In the genomic region with DNA sequence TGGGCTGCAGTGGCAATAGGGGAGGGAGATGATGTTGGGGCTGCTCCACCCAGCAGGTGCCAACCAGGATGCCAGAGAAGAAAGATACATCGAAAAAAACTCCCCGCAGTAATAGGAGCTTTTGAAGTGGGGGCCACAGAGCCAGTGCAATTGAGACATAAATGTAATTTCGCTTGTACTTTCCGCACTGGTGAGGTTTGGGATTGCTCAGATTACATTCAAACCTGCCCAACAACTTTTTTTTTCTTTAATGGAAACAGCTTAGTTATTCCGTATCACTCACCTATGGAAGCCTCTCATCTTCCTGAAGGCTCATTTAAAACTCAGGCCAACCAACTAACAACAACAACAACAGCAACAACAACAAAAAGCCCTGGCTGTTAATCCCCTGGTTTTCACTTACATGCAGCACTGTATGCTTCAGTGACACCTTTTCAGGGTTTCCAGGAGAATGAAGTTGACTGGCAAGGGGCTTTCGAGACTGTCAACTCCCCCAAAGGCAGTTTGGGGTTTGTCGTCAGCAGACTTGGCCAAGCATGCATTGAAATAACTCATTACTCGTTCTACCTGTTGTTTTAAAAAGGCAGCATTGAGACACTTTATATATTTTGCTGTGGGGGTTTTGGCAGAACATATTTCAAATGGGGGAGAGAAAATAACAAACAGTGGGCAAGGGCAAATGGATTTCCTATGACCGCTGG, we compare ENCODE assay signal across 22 cellular contexts.
DNase-seq lines count a peak whose midpoint lies in the region; ATAC-seq and TF ChIP-seq lines count a peak whose summit lies in the region.
"Had no signal": no experiment of that assay in that cellular context is flagged by ENCODE, and none has a peak within 500 bp of the region (broad histone marks: within the 10 kb centered on the region; RNA-seq: fewer than 3 reads in every experiment).

No MANE protein-coding gene starts in this region.

- TF ChIP-seq POLR2A in suprapubic skin (IDR thresholded peaks at IDR 0.05), result no peak

- H3K4me1 ChIP-seq in GM23338 (ENCODE audit: insufficient read depth), result no peaks in the 10 kb centered on the region
- H3K4me1 ChIP-seq in suprapubic skin, result peaks cover 5% of the 10 kb centered on the region
- H3K4me1 ChIP-seq: SJSA1 had no signal

- H3K4me3 Mint-ChIP-seq in GM23338 (no peak overlapping the region), chondrocyte (ENCODE audit: unreplicated experiment) (no peak overlapping the region), neural crest cell (no peak overlapping the region)
- no peak overlapping the region for H3K4me3 Mint-ChIP-seq in activated T-cell treated with anti-CD3 and anti-CD28 coated beads, Interleukin-2, amount 50 U/mL, for 72 hours
- H3K4me3 Mint-ChIP-seq in activated T-cell treated with anti-CD3 and anti-CD28 coated beads, Interleukin-2, amount 50 U/mL, for 4 hours, result no peak overlapping the region
- H3K4me3 Mint-ChIP-seq: IgD-negative memory B cell had no signal

- H3K36me3 Mint-ChIP-seq in GM23338 (ENCODE audit: low read depth) (no peaks in the 10 kb centered on the region), chondrocyte (ENCODE audit: low read depth) (peaks cover 2% of the 10 kb centered on the region), neural crest cell (ENCODE audit: low read depth) (no peaks in the 10 kb centered on the region)
- H3K36me3 Mint-ChIP-seq in activated T-cell treated with anti-CD3 and anti-CD28 coated beads, Interleukin-2, amount 50 U/mL, for 72 hours (ENCODE audit: insufficient read depth in 2 of 2), result no peaks in the 10 kb centered on the region
- H3K36me3 Mint-ChIP-seq in activated T-cell treated with anti-CD3 and anti-CD28 coated beads, Interleukin-2, amount 50 U/mL, for 4 hours (ENCODE audit: insufficient read depth), result no peaks in the 10 kb centered on the region
- H3K36me3 Mint-ChIP-seq: IgD-negative memory B cell had no signal

- no peaks in the 10 kb centered on the region for H3K27me3 ChIP-seq in GM23338 (ENCODE audit: insufficient read depth)
- no peaks in the 10 kb centered on the region for H3K27me3 ChIP-seq in suprapubic skin

- peaks cover 13% of the 10 kb centered on the region for H3K4me1 Mint-ChIP-seq in GM23338
- H3K4me1 Mint-ChIP-seq in chondrocyte (ENCODE audit: low read depth), result peaks cover 32% of the 10 kb centered on the region
- H3K4me1 Mint-ChIP-seq in neural crest cell, result peaks cover 35% of the 10 kb centered on the region
- H3K4me1 Mint-ChIP-seq in activated T-cell treated with anti-CD3 and anti-CD28 coated beads, Interleukin-2, amount 50 U/mL, for 72 hours (ENCODE audit: low read depth), result no peaks in the 10 kb centered on the region
- H3K4me1 Mint-ChIP-seq in activated T-cell treated with anti-CD3 and anti-CD28 coated beads, Interleukin-2, amount 50 U/mL, for 4 hours (ENCODE audit: low read depth), result no peaks in the 10 kb centered on the region
- H3K4me1 Mint-ChIP-seq: IgD-negative memory B cell had no signal

- no peaks in the 10 kb centered on the region for H3F3A ChIP-seq in GM23338 (replicated peaks; ENCODE audit: low read depth)

- WGBS in suprapubic skin, result 55% methylated on average over 9 of the region's 9 CpGs

- ATAC-seq in GM23338, result no peak
- no peak for ATAC-seq in activated T-cell treated with anti-CD3 and anti-CD28 coated beads, Interleukin-2, amount 50 U/mL, for 72 hours (replicated peaks in 1 of 2)
- ATAC-seq in activated T-cell treated with anti-CD3 and anti-CD28 coated beads, Interleukin-2, amount 50 U/mL, for 4 hours, result no peak
- ATAC-seq: Right ventricle myocardium inferior had no signal

- H3K9me2 ChIP-seq in GM23338 (ENCODE audit: insufficient read depth), result no peaks in the 10 kb centered on the region

- no peak overlapping the region for H3K4me3 ChIP-seq in GM23338
- no peak overlapping the region for H3K4me3 ChIP-seq in suprapubic skin
- H3K4me3 ChIP-seq: PC-9, SJSA1 had no signal

- DNase-seq in GM23338 (ENCODE audit: low spot score) (no peak), NCI-H2107 treated with DMSO at 0.1 percent for 48 hours (lab: John Stamatoyannopoulos, UW; ENCODE audit: unreplicated experiment) (peak; percentile 74), chondrocyte (ENCODE audit: low spot score) (no peak), neural crest cell (ENCODE audit: low read depth, low spot score) (no peak), suprapubic skin (ENCODE audit: low spot score in 2 of 2) (no peak), foreskin melanocyte (no peak)
- no peak for DNase-seq in activated T-cell treated with anti-CD3 and anti-CD28 coated beads, Interleukin-2, amount 50 U/mL, for 72 hours
- no peak for DNase-seq in activated T-cell treated with anti-CD3 and anti-CD28 coated beads, Interleukin-2, amount 50 U/mL, for 4 hours
- DNase-seq: Calu3, DMS79 treated with DMSO at 0.1 percent for 48 hours, MM.1S, NCI-H1417 treated with DMSO at 0.1 percent for 48 hours, NCI-H1694 treated with DMSO at 0.1 percent for 48 hours, NCI-H2081 treated with DMSO at 0.1 percent for 48 hours, NCI-H345, NCI-H510A treated with DMSO at 0.1 percent for 48 hours, PC-9 had no signal

- no peak overlapping the region for H3K4me2 ChIP-seq in GM23338
- H3K4me2 ChIP-seq: KMS-11, PC-9 had no signal

- H3K27ac Mint-ChIP-seq in GM23338 (no peak overlapping the region), chondrocyte (ENCODE audit: unreplicated experiment) (peak overlapping the region; percentile 18), neural crest cell (ENCODE audit: unreplicated experiment) (peak overlapping the region; percentile 45)
- no peak overlapping the region for H3K27ac Mint-ChIP-seq in activated T-cell treated with anti-CD3 and anti-CD28 coated beads, Interleukin-2, amount 50 U/mL, for 72 hours
- H3K27ac Mint-ChIP-seq: IgD-negative memory B cell had no signal

- H3K9me3 ChIP-seq in suprapubic skin, result no peaks in the 10 kb centered on the region
- H3K9me3 ChIP-seq: SJSA1 had no signal

- peak overlapping the region; percentile 63; the same call in 1 of the 2 replicates for H2AFZ ChIP-seq in GM23338
- H2AFZ ChIP-seq: PC-9 had no signal

- no peak overlapping the region for H3K27ac ChIP-seq in GM23338 (ENCODE audit: low read depth)
- H3K27ac ChIP-seq in suprapubic skin, result no peak overlapping the region
- H3K27ac ChIP-seq: HL-60, KMS-11, PC-9, SJSA1 had no signal

- H3K27me3 Mint-ChIP-seq in GM23338 (ENCODE audit: insufficient read depth, low read depth, poor library complexity) (peaks cover 2% of the 10 kb centered on the region), chondrocyte (ENCODE audit: low read depth) (peaks cover 4% of the 10 kb centered on the region), neural crest cell (ENCODE audit: low read depth) (peaks cover 2% of the 10 kb centered on the region)
- H3K27me3 Mint-ChIP-seq in activated T-cell treated with anti-CD3 and anti-CD28 coated beads, Interleukin-2, amount 50 U/mL, for 72 hours (ENCODE audit: low read depth), result no peaks in the 10 kb centered on the region
- H3K27me3 Mint-ChIP-seq in activated T-cell treated with anti-CD3 and anti-CD28 coated beads, Interleukin-2, amount 50 U/mL, for 4 hours (ENCODE audit: low read depth), result no peaks in the 10 kb centered on the region
- H3K27me3 Mint-ChIP-seq: IgD-negative memory B cell had no signal

- H3K79me2 ChIP-seq in GM23338 (replicated peaks; ENCODE audit: insufficient read depth), result no peaks in the 10 kb centered on the region

- H3K9me3 Mint-ChIP-seq in GM23338 (no peaks in the 10 kb centered on the region), chondrocyte (ENCODE audit: low read depth) (no peaks in the 10 kb centered on the region), neural crest cell (no peaks in the 10 kb centered on the region)
- no peaks in the 10 kb centered on the region for H3K9me3 Mint-ChIP-seq in activated T-cell treated with anti-CD3 and anti-CD28 coated beads, Interleukin-2, amount 50 U/mL, for 72 hours
- no peaks in the 10 kb centered on the region for H3K9me3 Mint-ChIP-seq in activated T-cell treated with anti-CD3 and anti-CD28 coated beads, Interleukin-2, amount 50 U/mL, for 4 hours

- H3K36me3 ChIP-seq in GM23338 (ENCODE audit: insufficient read depth) (no peaks in the 10 kb centered on the region), suprapubic skin (no peaks in the 10 kb centered on the region)
- H3K36me3 ChIP-seq: SJSA1 had no signal

- no peak for TF ChIP-seq CTCF in GM23338 (conservative IDR thresholded peaks at IDR 0.05; ENCODE audit: low read depth in 2 of 2)
- no peak for TF ChIP-seq CTCF in chondrocyte (IDR thresholded peaks at IDR 0.05)
- no peak for TF ChIP-seq CTCF in neural crest cell (conservative IDR thresholded peaks at IDR 0.05)
- TF ChIP-seq CTCF in suprapubic skin (IDR thresholded peaks at IDR 0.05), result no peak

- no peak for TF ChIP-seq EP300 in suprapubic skin (IDR thresholded peaks at IDR 0.05)

- H4K20me1 ChIP-seq in GM23338 (replicated peaks; ENCODE audit: insufficient read depth), result no peaks in the 10 kb centered on the region

TF ChIP-seq in GM23338, 12 proteins besides CTCF, POLR2A, EP300 and RAD21:
- TF ChIP-seq NANOG (IDR thresholded peaks at IDR 0.05; ENCODE audit: borderline replicate concordance), result no peak
- TF ChIP-seq, protein P1, sequence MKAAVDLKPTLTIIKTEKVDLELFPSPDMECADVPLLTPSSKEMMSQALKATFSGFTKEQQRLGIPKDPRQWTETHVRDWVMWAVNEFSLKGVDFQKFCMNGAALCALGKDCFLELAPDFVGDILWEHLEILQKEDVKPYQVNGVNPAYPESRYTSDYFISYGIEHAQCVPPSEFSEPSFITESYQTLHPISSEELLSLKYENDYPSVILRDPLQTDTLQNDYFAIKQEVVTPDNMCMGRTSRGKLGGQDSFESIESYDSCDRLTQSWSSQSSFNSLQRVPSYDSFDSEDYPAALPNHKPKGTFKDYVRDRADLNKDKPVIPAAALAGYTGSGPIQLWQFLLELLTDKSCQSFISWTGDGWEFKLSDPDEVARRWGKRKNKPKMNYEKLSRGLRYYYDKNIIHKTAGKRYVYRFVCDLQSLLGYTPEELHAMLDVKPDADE (IDR thresholded peaks at IDR 0.05), result no peak
- no peak for TF ChIP-seq CREB1 (CRISPR knock-in tag; IDR thresholded peaks at IDR 0.05; ENCODE audit: low read depth)
- no peak for TF ChIP-seq EZH2 (IDR thresholded peaks at IDR 0.05; ENCODE audit: low read depth, unreplicated experiment)

Comparison
In these comparisons a context has a peak if more than half of its experiments do, and no peak if none do; other contexts are left out.
1. H3K27ac Mint-ChIP-seq: peak in chondrocyte (single experiment) and neural crest cell (single experiment); none in GM23338 (single experiment) and activated T-cell treated with anti-CD3 and anti-CD28 coated beads, Interleukin-2, amount 50 U/mL, for 72 hours (single experiment).